In genomic region chr12:24109381-24110039, GRCh38 we compare ENCODE assay signal across 8 cellular contexts.
DNase-seq lines count a peak whose midpoint lies in the region; TF ChIP-seq lines count a peak whose summit lies in the region.

No MANE protein-coding gene starts in this region.

- DNase-seq in DMS153 treated with DMSO at 0.1 percent for 48 hours (lab: John Stamatoyannopoulos, UW; ENCODE audit: unreplicated experiment) (peak; percentile 6), DMS153 (lab: John Stamatoyannopoulos, UW) (no peak), M059J (ENCODE audit: low read depth) (peak; percentile 22), astrocyte of the hippocampus (ENCODE audit: low read depth, low spot score) (peak; percentile 40), mesenchymal stem cell (peak; percentile 27), C1 segment of cervical spinal cord (lab: John Stamatoyannopoulos, UW) (no peak)
- DNase-seq in activated naive CD4-positive, alpha-beta T cell (lab: John Stamatoyannopoulos, UW), result no peak

- H2BK120ac ChIP-seq in mesenchymal stem cell (ENCODE audit: low read depth, low read length), result no peak overlapping the region

- TF ChIP-seq CTCF in HEK293 (tag by site-specific recombination; IDR thresholded peaks at IDR 0.05), result no peak

- no peak overlapping the region for H3K18ac ChIP-seq in mesenchymal stem cell (ENCODE audit: low read depth in 1 of 2, low read length in 2 of 2)

- H2AK5ac ChIP-seq in mesenchymal stem cell (ENCODE audit: low read length, severe bottlenecking), result no peak overlapping the region

- no peak overlapping the region for H3K4me2 ChIP-seq in mesenchymal stem cell (ENCODE audit: low read length, poor library complexity, severe bottlenecking)

- H2BK15ac ChIP-seq in mesenchymal stem cell (ENCODE audit: low read depth, poor library complexity, severe bottlenecking), result no peak overlapping the region

- no peak overlapping the region for H3K9ac ChIP-seq in mesenchymal stem cell (ENCODE audit: low read length)

- no peak overlapping the region for H3K4ac ChIP-seq in mesenchymal stem cell (ENCODE audit: low read depth in 1 of 2, low read length in 2 of 2)

- H4K91ac ChIP-seq in mesenchymal stem cell (ENCODE audit: low read length), result no peak overlapping the region

- no peaks in the 10 kb centered on the region for H3K27me3 ChIP-seq in mesenchymal stem cell (ENCODE audit: control insufficient read depth in 1 of 2, insufficient read depth in 1 of 2, low read length in 2 of 2)

- H3K4me3 ChIP-seq in HEK293 (ENCODE audit: low read depth, low read length), result no peak overlapping the region
- H3K4me3 ChIP-seq in mesenchymal stem cell (ENCODE audit: insufficient read depth in 1 of 2, low read depth in 1 of 2, low read length in 2 of 2), result no peak overlapping the region

- H3K14ac ChIP-seq in mesenchymal stem cell (ENCODE audit: low read length in 2 of 2), result no peak overlapping the region

- no peak overlapping the region for H3K27ac ChIP-seq in HEK293 (ENCODE audit: extremely low read depth, low read depth, low read length)
- no peak overlapping the region for H3K27ac ChIP-seq in mesenchymal stem cell (ENCODE audit: low read length, poor library complexity, severe bottlenecking)

- H3K79me1 ChIP-seq in mesenchymal stem cell (replicated peaks; ENCODE audit: low read length, poor library complexity, severe bottlenecking), result no peaks in the 10 kb centered on the region

- POLR2A ChIA-PET in HEK293 (lab: Yijun Ruan, JAX), result no interaction called here

- no peak overlapping the region for H3K23ac ChIP-seq in mesenchymal stem cell (ENCODE audit: low read length in 2 of 2)

- H3K4me1 ChIP-seq in HEK293 (ENCODE audit: control insufficient read depth, insufficient read depth, low read length), result no peaks in the 10 kb centered on the region
- no peaks in the 10 kb centered on the region for H3K4me1 ChIP-seq in mesenchymal stem cell (ENCODE audit: control insufficient read depth, insufficient read depth, low read depth, low read length)

- H3K36me3 ChIP-seq in HEK293 (ENCODE audit: control insufficient read depth in 2 of 2, insufficient read depth in 1 of 2, low read length in 2 of 2), result no peaks in the 10 kb centered on the region
- no peaks in the 10 kb centered on the region for H3K36me3 ChIP-seq in mesenchymal stem cell (ENCODE audit: control insufficient read depth in 1 of 2, insufficient read depth in 2 of 2, low read depth in 1 of 2, low read length in 2 of 2)

- H2BK5ac ChIP-seq in mesenchymal stem cell (ENCODE audit: low read depth, low read length, poor library complexity, severe bottlenecking), result no peak overlapping the region

- H3K9me3 ChIP-seq in HEK293 (ENCODE audit: control insufficient read depth, insufficient read depth, low read depth, low read length) (no peaks in the 10 kb centered on the region), mesenchymal stem cell (ENCODE audit: control insufficient read depth, low read length) (no peaks in the 10 kb centered on the region)

- no peak overlapping the region for H2AFZ ChIP-seq in mesenchymal stem cell (ENCODE audit: low read depth, low read length)

- H4K8ac ChIP-seq in mesenchymal stem cell (ENCODE audit: low read length), result no peak overlapping the region

- H2BK12ac ChIP-seq in mesenchymal stem cell (ENCODE audit: low read length in 2 of 2), result no peak overlapping the region

- CTCF ChIA-PET in HEK293 (lab: Yijun Ruan, JAX), result interaction anchor here (0.6 to 1.3 kb wide), 8 partner anchors 24 to 1409 kb away, joined by 3 to 5 read pairs (median 3); no protein-coding TSS in a partner anchor

- WGBS in mesenchymal stem cell, result 83% methylated on average over 1 of the region's 3 CpGs

TF ChIP-seq in HEK293, 187 proteins besides CTCF, POLR2A, EP300 and RAD21:
- no peak for TF ChIP-seq GLIS2 (tag by site-specific recombination; IDR thresholded peaks at IDR 0.05)
- 0 out of 2 replicates have a peak, but pooled peaks have one; percentile 22 for TF ChIP-seq ZNF692 (tag by site-specific recombination; IDR thresholded peaks at IDR 0.05)
- no peak for TF ChIP-seq HIC1 (tag by site-specific recombination; IDR thresholded peaks at IDR 0.05)
- TF ChIP-seq ZNF654 (tag by site-specific recombination; IDR thresholded peaks at IDR 0.05; ENCODE audit: low read depth), result peak; percentile 57
- TF ChIP-seq ZNF10 (tag by site-specific recombination; IDR thresholded peaks at IDR 0.05), result peak; percentile 92

Comparison
In these comparisons a context has a peak if more than half of its experiments do, and no peak if none do; other contexts are left out.
1. DNase-seq: peak in DMS153 treated with DMSO at 0.1 percent for 48 hours (single experiment), M059J (single experiment), astrocyte of the hippocampus (single experiment) and mesenchymal stem cell (single experiment); none in DMS153 (single experiment), C1 segment of cervical spinal cord (0 of 14) and activated naive CD4-positive, alpha-beta T cell (0 of 4).